Comparison of ENCODE assay signal across 2 cellular contexts in genomic region chr9:17588395-17588794, GRCh38.
TF ChIP-seq lines count a peak whose summit lies in the region.

No MANE protein-coding gene starts in this region.

TF ChIP-seq in GM23338, 12 proteins besides CTCF, POLR2A, EP300 and RAD21 (continued from another document):
- TF ChIP-seq, protein P1, sequence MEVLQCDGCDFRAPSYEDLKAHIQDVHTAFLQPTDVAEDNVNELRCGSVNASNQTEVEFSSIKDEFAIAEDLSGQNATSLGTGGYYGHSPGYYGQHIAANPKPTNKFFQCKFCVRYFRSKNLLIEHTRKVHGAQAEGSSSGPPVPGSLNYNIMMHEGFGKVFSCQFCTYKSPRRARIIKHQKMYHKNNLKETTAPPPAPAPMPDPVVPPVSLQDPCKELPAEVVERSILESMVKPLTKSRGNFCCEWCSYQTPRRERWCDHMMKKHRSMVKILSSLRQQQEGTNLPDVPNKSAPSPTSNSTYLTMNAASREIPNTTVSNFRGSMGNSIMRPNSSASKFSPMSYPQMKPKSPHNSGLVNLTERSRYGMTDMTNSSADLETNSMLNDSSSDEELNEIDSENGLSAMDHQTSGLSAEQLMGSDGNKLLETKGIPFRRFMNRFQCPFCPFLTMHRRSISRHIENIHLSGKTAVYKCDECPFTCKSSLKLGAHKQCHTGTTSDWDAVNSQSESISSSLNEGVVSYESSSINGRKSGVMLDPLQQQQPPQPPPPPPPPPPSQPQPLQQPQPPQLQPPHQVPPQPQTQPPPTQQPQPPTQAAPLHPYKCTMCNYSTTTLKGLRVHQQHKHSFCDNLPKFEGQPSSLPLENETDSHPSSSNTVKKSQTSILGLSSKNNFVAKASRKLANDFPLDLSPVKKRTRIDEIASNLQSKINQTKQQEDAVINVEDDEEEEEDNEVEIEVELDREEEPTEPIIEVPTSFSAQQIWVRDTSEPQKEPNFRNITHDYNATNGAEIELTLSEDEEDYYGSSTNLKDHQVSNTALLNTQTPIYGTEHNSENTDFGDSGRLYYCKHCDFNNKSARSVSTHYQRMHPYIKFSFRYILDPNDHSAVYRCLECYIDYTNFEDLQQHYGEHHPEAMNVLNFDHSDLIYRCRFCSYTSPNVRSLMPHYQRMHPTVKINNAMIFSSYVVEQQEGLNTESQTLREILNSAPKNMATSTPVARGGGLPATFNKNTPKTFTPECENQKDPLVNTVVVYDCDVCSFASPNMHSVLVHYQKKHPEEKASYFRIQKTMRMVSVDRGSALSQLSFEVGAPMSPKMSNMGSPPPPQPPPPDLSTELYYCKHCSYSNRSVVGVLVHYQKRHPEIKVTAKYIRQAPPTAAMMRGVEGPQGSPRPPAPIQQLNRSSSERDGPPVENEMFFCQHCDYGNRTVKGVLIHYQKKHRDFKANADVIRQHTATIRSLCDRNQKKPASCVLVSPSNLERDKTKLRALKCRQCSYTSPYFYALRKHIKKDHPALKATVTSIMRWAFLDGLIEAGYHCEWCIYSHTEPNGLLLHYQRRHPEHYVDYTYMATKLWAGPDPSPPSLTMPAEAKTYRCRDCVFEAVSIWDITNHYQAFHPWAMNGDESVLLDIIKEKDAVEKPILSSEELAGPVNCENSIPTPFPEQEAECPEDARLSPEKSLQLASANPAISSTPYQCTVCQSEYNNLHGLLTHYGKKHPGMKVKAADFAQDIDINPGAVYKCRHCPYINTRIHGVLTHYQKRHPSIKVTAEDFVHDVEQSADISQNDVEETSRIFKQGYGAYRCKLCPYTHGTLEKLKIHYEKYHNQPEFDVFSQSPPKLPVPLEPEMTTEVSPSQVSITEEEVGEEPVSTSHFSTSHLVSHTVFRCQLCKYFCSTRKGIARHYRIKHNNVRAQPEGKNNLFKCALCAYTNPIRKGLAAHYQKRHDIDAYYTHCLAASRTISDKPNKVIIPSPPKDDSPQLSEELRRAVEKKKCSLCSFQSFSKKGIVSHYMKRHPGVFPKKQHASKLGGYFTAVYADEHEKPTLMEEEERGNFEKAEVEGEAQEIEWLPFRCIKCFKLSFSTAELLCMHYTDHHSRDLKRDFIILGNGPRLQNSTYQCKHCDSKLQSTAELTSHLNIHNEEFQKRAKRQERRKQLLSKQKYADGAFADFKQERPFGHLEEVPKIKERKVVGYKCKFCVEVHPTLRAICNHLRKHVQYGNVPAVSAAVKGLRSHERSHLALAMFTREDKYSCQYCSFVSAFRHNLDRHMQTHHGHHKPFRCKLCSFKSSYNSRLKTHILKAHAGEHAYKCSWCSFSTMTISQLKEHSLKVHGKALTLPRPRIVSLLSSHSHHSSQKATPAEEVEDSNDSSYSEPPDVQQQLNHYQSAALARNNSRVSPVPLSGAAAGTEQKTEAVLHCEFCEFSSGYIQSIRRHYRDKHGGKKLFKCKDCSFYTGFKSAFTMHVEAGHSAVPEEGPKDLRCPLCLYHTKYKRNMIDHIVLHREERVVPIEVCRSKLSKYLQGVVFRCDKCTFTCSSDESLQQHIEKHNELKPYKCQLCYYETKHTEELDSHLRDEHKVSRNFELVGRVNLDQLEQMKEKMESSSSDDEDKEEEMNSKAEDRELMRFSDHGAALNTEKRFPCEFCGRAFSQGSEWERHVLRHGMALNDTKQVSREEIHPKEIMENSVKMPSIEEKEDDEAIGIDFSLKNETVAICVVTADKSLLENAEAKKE (CRISPR knock-in tag; IDR thresholded peaks at IDR 0.05), result no peak
TF ChIP-seq in GM23338: peak in this region for 0.

TF ChIP-seq in WTC11, 78 proteins besides CTCF, POLR2A, EP300 and RAD21 (continued from another document):
- TF ChIP-seq AR (CRISPR knock-in tag; IDR thresholded peaks at IDR 0.05) (no peak), NR2C2 (CRISPR knock-in tag; IDR thresholded peaks at IDR 0.05) (no peak), CREB1 (CRISPR knock-in tag; IDR thresholded peaks at IDR 0.05) (no peak), ETV6 (CRISPR knock-in tag; IDR thresholded peaks at IDR 0.05) (no peak)
- TF ChIP-seq, protein P2, sequence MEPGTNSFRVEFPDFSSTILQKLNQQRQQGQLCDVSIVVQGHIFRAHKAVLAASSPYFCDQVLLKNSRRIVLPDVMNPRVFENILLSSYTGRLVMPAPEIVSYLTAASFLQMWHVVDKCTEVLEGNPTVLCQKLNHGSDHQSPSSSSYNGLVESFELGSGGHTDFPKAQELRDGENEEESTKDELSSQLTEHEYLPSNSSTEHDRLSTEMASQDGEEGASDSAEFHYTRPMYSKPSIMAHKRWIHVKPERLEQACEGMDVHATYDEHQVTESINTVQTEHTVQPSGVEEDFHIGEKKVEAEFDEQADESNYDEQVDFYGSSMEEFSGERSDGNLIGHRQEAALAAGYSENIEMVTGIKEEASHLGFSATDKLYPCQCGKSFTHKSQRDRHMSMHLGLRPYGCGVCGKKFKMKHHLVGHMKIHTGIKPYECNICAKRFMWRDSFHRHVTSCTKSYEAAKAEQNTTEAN (CRISPR knock-in tag; IDR thresholded peaks at IDR 0.05), result no peak
- TF ChIP-seq, protein P3, sequence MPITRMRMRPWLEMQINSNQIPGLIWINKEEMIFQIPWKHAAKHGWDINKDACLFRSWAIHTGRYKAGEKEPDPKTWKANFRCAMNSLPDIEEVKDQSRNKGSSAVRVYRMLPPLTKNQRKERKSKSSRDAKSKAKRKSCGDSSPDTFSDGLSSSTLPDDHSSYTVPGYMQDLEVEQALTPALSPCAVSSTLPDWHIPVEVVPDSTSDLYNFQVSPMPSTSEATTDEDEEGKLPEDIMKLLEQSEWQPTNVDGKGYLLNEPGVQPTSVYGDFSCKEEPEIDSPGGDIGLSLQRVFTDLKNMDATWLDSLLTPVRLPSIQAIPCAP (CRISPR knock-in tag; IDR thresholded peaks at IDR 0.05), result no peak
TF ChIP-seq in WTC11: peak in this region for 0.
